In genomic region chr15:99495430-99496301, GRCh38 we compare ENCODE assay signal across 1 cellular context.
TF ChIP-seq lines count a peak whose summit lies in the region.

No MANE protein-coding gene starts in this region.

TF ChIP-seq in HepG2, 621 proteins besides CTCF, POLR2A, EP300 and RAD21 (continued from another document):
- TF ChIP-seq PHF21A (CRISPR knock-in tag; IDR thresholded peaks at IDR 0.05) (peak; percentile 74; the same call in 1 of the 2 replicates), REXO4 (CRISPR knock-in tag; IDR thresholded peaks at IDR 0.05; ENCODE audit: borderline replicate concordance) (no peak), ZNF564 (CRISPR knock-in tag; IDR thresholded peaks at IDR 0.05) (peak; percentile 70; the same call in 1 of the 2 replicates), SP4 (CRISPR knock-in tag; IDR thresholded peaks at IDR 0.05) (0 out of 2 replicates have a peak, but pooled peaks have one; percentile 27), GMEB2 (CRISPR knock-in tag; IDR thresholded peaks at IDR 0.05; ENCODE audit: low read depth) (no peak), SNAPC2 (CRISPR knock-in tag; IDR thresholded peaks at IDR 0.05) (no peak), ZBED4 (CRISPR knock-in tag; IDR thresholded peaks at IDR 0.05; ENCODE audit: borderline replicate concordance) (peak; percentile 4; the same call in 1 of the 2 replicates), ZNF644 (CRISPR knock-in tag; IDR thresholded peaks at IDR 0.05; ENCODE audit: low read depth) (peak; percentile 23; the same call in 1 of the 2 replicates), PATZ1 (CRISPR knock-in tag; IDR thresholded peaks at IDR 0.05) (peak; percentile 42; the same call in 1 of the 2 replicates), ZNF772 (CRISPR knock-in tag; IDR thresholded peaks at IDR 0.05) (peak; percentile 82), ZNF839 (CRISPR knock-in tag; IDR thresholded peaks at IDR 0.05; ENCODE audit: borderline replicate concordance) (0 out of 2 replicates have a peak, but pooled peaks have one; percentile 62)
TF ChIP-seq in HepG2: peak in this region for 59.
